8 cellular contexts compared by ENCODE assay signal in genomic region chr5:62305715-62306493, GRCh38.
DNase-seq lines count a peak whose midpoint lies in the region; ATAC-seq lines count a peak whose summit lies in the region.

TSS of gene KIF2A (plus strand) at chr5:62306206. CDS start at chr5:62306473, 267 bp downstream.

- H3K9ac ChIP-seq in BLaER1 treated with 17β-estradiol and CSF1 and Interleukin-3, amounts not matched to agents 10 nM and 100 nM, result peak within 1 kb of the TSS; percentile 92 to 99 (median 97)

- no peaks in the 10 kb centered on the region for H3K27me3 ChIP-seq in BLaER1 treated with 17β-estradiol and CSF1 and Interleukin-3, amounts not matched to agents 10 nM and 100 nM

- peak within 1 kb of the TSS; percentile 83 to 96 (median 91) for H3K4me2 ChIP-seq in BLaER1 treated with 17β-estradiol and CSF1 and Interleukin-3, amounts not matched to agents 10 nM and 100 nM

- H3K4me1 ChIP-seq in BLaER1 treated with 17β-estradiol and CSF1 and Interleukin-3, amounts not matched to agents 10 nM and 100 nM, result peaks cover 25 to 42% (median 34%) of the 10 kb centered on the region in 10 experiments

- ATAC-seq in GM19324 (IDR thresholded peaks at IDR 0.05; ENCODE audit: low FRiP score, unreplicated experiment) (peak; percentile 97), HG03460 (IDR thresholded peaks at IDR 0.05; ENCODE audit: unreplicated experiment) (peak; percentile 92)

- H3K4me3 ChIP-seq in BLaER1 treated with 17β-estradiol and CSF1 and Interleukin-3, amounts not matched to agents 10 nM and 100 nM, result peak within 1 kb of the TSS; percentile 90 to 97 (median 94)

- H3K36me3 ChIP-seq in BLaER1 treated with 17β-estradiol and CSF1 and Interleukin-3, amounts not matched to agents 10 nM and 100 nM, result peaks cover 0 to 26% (median 19%) of the 10 kb centered on the region in 11 experiments; a peak in 12 of 22 replicates

- DNase-seq in NCI-H524 treated with DMSO at 0.1 percent for 48 hours (lab: John Stamatoyannopoulos, UW) (peak; percentile 29), kidney tubule cell (ENCODE audit: low spot score) (peak; percentile 96)
- DNase-seq in activated CD4-positive, alpha-beta T cell treated with anti-CD3 and anti-CD28 coated beads for 4 hours, result peak; percentile 85 to 91
- DNase-seq in stimulated activated CD4-positive, alpha-beta T cell treated with anti-CD3 and anti-CD28 coated beads, Interleukin-1b, Interleukin-23, amount 100 ng/mL, for 1 hour (ENCODE audit: low read depth in 2 of 2), result peak; percentile 76 to 78

- H4K20me1 ChIP-seq in BLaER1 treated with 17β-estradiol and CSF1 and Interleukin-3, amounts not matched to agents 10 nM and 100 nM, result peaks cover 17 to 40% (median 38%) of the 10 kb centered on the region in 11 experiments; a peak in 20 of 22 replicates

- H3K9me3 ChIP-seq in BLaER1 treated with 17β-estradiol and CSF1 and Interleukin-3, amounts not matched to agents 10 nM and 100 nM (replicated peaks in 1 of 11), result no peaks in the 10 kb centered on the region

- peak within 1 kb of the TSS; percentile 81 to 98 (median 96) for H3K27ac ChIP-seq in BLaER1 treated with 17β-estradiol and CSF1 and Interleukin-3, amounts not matched to agents 10 nM and 100 nM
- H3K27ac ChIP-seq in cingulate gyrus (ENCODE audit: low read depth, low read length), result peak within 1 kb of the TSS; percentile 83

Comparison
In these comparisons a context has a peak if more than half of its experiments do, and no peak if none do; other contexts are left out.
1. Peak in every context shown above with its lines: DNase-seq, ATAC-seq, H3K4me3 ChIP-seq and H3K27ac ChIP-seq.
2. DNase-seq: peak in every context shown above with its lines; median percentile 96 in kidney tubule cell; 88 in activated CD4-positive, alpha-beta T cell treated with anti-CD3 and anti-CD28 coated beads for 4 hours; 77 in stimulated activated CD4-positive, alpha-beta T cell treated with anti-CD3 and anti-CD28 coated beads, Interleukin-1b, Interleukin-23, amount 100 ng/mL, for 1 hour; 29 in NCI-H524 treated with DMSO at 0.1 percent for 48 hours.